Comparison of ENCODE assay signal across 22 cellular contexts in genomic region chr4:101035522-101035921, GRCh38.
A peak's percentile ranks its signal among the peaks of the same experiment; 100 is the strongest.
DNase-seq lines count a peak whose midpoint lies in the region; ATAC-seq and TF ChIP-seq lines count a peak whose summit lies in the region.
"Had no signal": no experiment of that assay in that cellular context is flagged by ENCODE, and none has a peak within 500 bp of the region (broad histone marks: within the 10 kb centered on the region; RNA-seq: fewer than 3 reads in every experiment).

No MANE protein-coding gene starts in this region.

- H4K8ac ChIP-seq in mesendoderm (ENCODE audit: low read depth, low read length), result no peak overlapping the region

- no peaks in the 10 kb centered on the region for H3K79me1 ChIP-seq in mesendoderm (ENCODE audit: low read length)

- BruUV-seq in MCF 10A (replicated peaks; lab: Mats Ljungman, UMichigan) (no TSS peak), mammary epithelial cell (replicated peaks; lab: Mats Ljungman, UMichigan) (no TSS peak)

- no peak overlapping the region for H2BK120ac ChIP-seq in mesendoderm (ENCODE audit: low read depth, low read length)

- no peak overlapping the region for H3K23ac ChIP-seq in mesendoderm (ENCODE audit: low read length)

- H3K27me3 Mint-ChIP-seq in MCF 10A (ENCODE audit: insufficient read depth, unreplicated experiment), result no peaks in the 10 kb centered on the region
- H3K27me3 Mint-ChIP-seq in stimulated activated naive B cell treated with anti-CD40 and anti-IgM and Interleukin-4, amounts not matched to agents 10 μg/mL and 1 μg/mL and 100 μg/mL, for 72 hours, result no peaks in the 10 kb centered on the region
- H3K27me3 Mint-ChIP-seq: B cell had no signal

- H3K79me2 ChIP-seq in mammary epithelial cell (ENCODE audit: insufficient read depth, low read length) (no peaks in the 10 kb centered on the region), mesendoderm (ENCODE audit: control insufficient read depth, insufficient read depth, low read length) (no peaks in the 10 kb centered on the region)

- CTCF ChIA-PET in MCF 10A (lab: Yijun Ruan, JAX) (interaction anchor here (0.6 to 1.5 kb wide), 3 partner anchors 9 to 947 kb away, joined by 3 to 5 read pairs (median 3); no protein-coding TSS in a partner anchor), mammary epithelial cell (lab: Charles Lee; ENCODE audit: low non-redundant PET) (no interaction called here)

- H4K20me1 ChIP-seq in mammary epithelial cell (ENCODE audit: insufficient read depth, low read length), result no peaks in the 10 kb centered on the region

- H2AFZ ChIP-seq in mammary epithelial cell (ENCODE audit: low read depth, low read length), result no peak overlapping the region

- TF ChIP-seq CTCF in MCF 10A (IDR thresholded peaks at IDR 0.05; ENCODE audit: unreplicated experiment) (no peak), mammary epithelial cell (conservative IDR thresholded peaks at IDR 0.05 in 1 of 2, IDR thresholded peaks at IDR 0.05 in 1 of 2; ENCODE audit: extremely low read depth in 1 of 2, insufficient read depth in 1 of 2, low read depth in 1 of 2, low read length in 2 of 2) (no peak), RWPE2 (IDR thresholded peaks at IDR 0.05; ENCODE audit: poor library complexity, severe bottlenecking) (no peak)

- H3K9me3 Mint-ChIP-seq in MCF 10A (ENCODE audit: unreplicated experiment), result no peaks in the 10 kb centered on the region
- H3K9me3 Mint-ChIP-seq in stimulated activated naive B cell treated with anti-CD40 and anti-IgM and Interleukin-4, amounts not matched to agents 10 μg/mL and 1 μg/mL and 100 μg/mL, for 72 hours, result no peaks in the 10 kb centered on the region

- H3K4ac ChIP-seq in mesendoderm (ENCODE audit: low read depth, low read length), result no peak overlapping the region

- in situ Hi-C loops in mammary epithelial cell (cut with MboI; ENCODE audit: low sequenced_read_pairs in 2 of 2), result no loop called here

- dilution Hi-C loops in mammary epithelial cell (cut with HindIII; ENCODE audit: low sequenced_read_pairs), result no loop called here

- H3K27ac Mint-ChIP-seq in MCF 10A (ENCODE audit: low read depth, unreplicated experiment), result peak overlapping the region; percentile 97
- no peak overlapping the region for H3K27ac Mint-ChIP-seq in stimulated activated naive B cell treated with anti-CD40 and anti-IgM and Interleukin-4, amounts not matched to agents 10 μg/mL and 1 μg/mL and 100 μg/mL, for 72 hours
- H3K27ac Mint-ChIP-seq: B cell had no signal

- H3K56ac ChIP-seq in mesendoderm (ENCODE audit: low read length), result no peak overlapping the region

- no peak overlapping the region for H2BK5ac ChIP-seq in mesendoderm (ENCODE audit: low read length)

- DNase-seq in MCF 10A (ENCODE audit: unreplicated experiment) (no peak), mammary epithelial cell (no peak), RWPE2 (ENCODE audit: low spot score) (no peak), mesendoderm (peak; percentile 40), NCI-H748 (lab: John Stamatoyannopoulos, UW; ENCODE audit: unreplicated experiment) (no peak), AG20443 (ENCODE audit: low spot score) (no peak), iPS-NIHi11 (ENCODE audit: low spot score) (no peak)
- DNase-seq in stimulated activated naive B cell treated with anti-CD40 and anti-IgM and Interleukin-4, amounts not matched to agents 10 μg/mL and 1 μg/mL and 100 μg/mL, for 72 hours, result no peak
- DNase-seq: DMS79; MM.1S; NCI-H1092; NCI-H1436; NCI-H187 treated with DMSO at 0.1 percent for 48 hours; NCI-H2227 treated with DMSO at 0.1 percent for 48 hours; NCI-H510A; NCI-H774; NK-92 treated with Interleukin-12 subunit alpha and Interleukin-12 subunit beta, amount 100 ng/mL, for 24 hours; SJCRH30 had no signal

- H3K27ac ChIP-seq in mammary epithelial cell (ENCODE audit: insufficient read depth, low read depth, low read length) (no peak overlapping the region), RWPE2 (ENCODE audit: poor library complexity, severe bottlenecking) (peak overlapping the region; percentile 86), mesendoderm (ENCODE audit: low read depth, low read length) (no peak overlapping the region)
- H3K27ac ChIP-seq: SJCRH30 had no signal

- no peak for ATAC-seq in RWPE2 (ENCODE audit: low read depth)
- ATAC-seq in stimulated activated naive B cell treated with anti-CD40 and anti-IgM and Interleukin-4, amounts not matched to agents 10 μg/mL and 1 μg/mL and 100 μg/mL, for 72 hours (replicated peaks), result no peak
- ATAC-seq: Panc1 had no signal

- H2AK5ac ChIP-seq in mesendoderm (ENCODE audit: low read length), result no peak overlapping the region

- intact Hi-C loops in MCF 10A (cut with micrococcal nuclease), result no loop called here
- intact Hi-C loops in mammary epithelial cell (cut with micrococcal nuclease), result loop anchor here (5.0 kb wide), 1 partner anchor 312 kb away; the partner anchor contains the start of gene PPP3CA

- POLR2A ChIA-PET in MCF 10A (lab: Yijun Ruan, JAX), result no interaction called here

- H3K9me3 ChIP-seq in mammary epithelial cell (replicated peaks; ENCODE audit: insufficient read depth, low read length) (no peaks in the 10 kb centered on the region), RWPE2 (ENCODE audit: severe bottlenecking) (no peaks in the 10 kb centered on the region)
- H3K9me3 ChIP-seq: HAP-1, SJCRH30 had no signal

- H3K27me3 ChIP-seq in mammary epithelial cell (ENCODE audit: insufficient read depth, low read length), result no peaks in the 10 kb centered on the region
- no peaks in the 10 kb centered on the region for H3K27me3 ChIP-seq in RWPE2 (ENCODE audit: insufficient read depth, poor library complexity, severe bottlenecking)
- no peaks in the 10 kb centered on the region for H3K27me3 ChIP-seq in mesendoderm (ENCODE audit: insufficient read depth, low read length, poor library complexity)
- H3K27me3 ChIP-seq: SJCRH30 had no signal

- H3K9ac ChIP-seq in mammary epithelial cell (ENCODE audit: insufficient read depth, low read length), result no peak overlapping the region
- H3K9ac ChIP-seq in mesendoderm (ENCODE audit: low read length), result no peak overlapping the region

- H2BK15ac ChIP-seq in mesendoderm (replicated peaks; ENCODE audit: low read depth), result no peak overlapping the region

- H3K18ac ChIP-seq in mesendoderm (ENCODE audit: low read length), result no peak overlapping the region

- 97% methylated on average over 2 of the region's 2 CpGs for WGBS in mammary epithelial cell (ENCODE audit: low coverage, missing lambda C conversion rate)
- no CpG with 5 or more reads among the region's 2 CpGs for WGBS in mesendoderm (ENCODE audit: extremely low coverage, insufficient coverage, low lambda C conversion rate)

- H3K36me3 Mint-ChIP-seq in MCF 10A (ENCODE audit: insufficient read depth, unreplicated experiment), result peaks cover 31% of the 10 kb centered on the region
- peaks cover 18 to 46% of the 10 kb centered on the region in 2 donors for H3K36me3 Mint-ChIP-seq in stimulated activated naive B cell treated with anti-CD40 and anti-IgM and Interleukin-4, amounts not matched to agents 10 μg/mL and 1 μg/mL and 100 μg/mL, for 72 hours

- H3K4me2 ChIP-seq in mammary epithelial cell (ENCODE audit: insufficient read depth, low read depth, low read length) (no peak overlapping the region), mesendoderm (ENCODE audit: low read length) (no peak overlapping the region)

- no peak overlapping the region for H3K4me3 Mint-ChIP-seq in MCF 10A (ENCODE audit: unreplicated experiment)
- no peak overlapping the region for H3K4me3 Mint-ChIP-seq in stimulated activated naive B cell treated with anti-CD40 and anti-IgM and Interleukin-4, amounts not matched to agents 10 μg/mL and 1 μg/mL and 100 μg/mL, for 72 hours
- H3K4me3 Mint-ChIP-seq: B cell, CD14-positive monocyte had no signal

- peaks cover 11% of the 10 kb centered on the region for H3K36me3 ChIP-seq in mammary epithelial cell (ENCODE audit: insufficient read depth, low read length)
- peaks cover 33% of the 10 kb centered on the region for H3K36me3 ChIP-seq in RWPE2 (ENCODE audit: low read depth)
- no peaks in the 10 kb centered on the region for H3K36me3 ChIP-seq in mesendoderm (ENCODE audit: control insufficient read depth, insufficient read depth, low read length)
- H3K36me3 ChIP-seq: HAP-1 had no signal

- no peak overlapping the region for H4K5ac ChIP-seq in mesendoderm (ENCODE audit: low read length)

- peaks cover 15% of the 10 kb centered on the region for H3K4me1 ChIP-seq in mammary epithelial cell (ENCODE audit: insufficient read depth, low read length)
- peaks cover 16% of the 10 kb centered on the region for H3K4me1 ChIP-seq in RWPE2 (ENCODE audit: insufficient read depth, poor library complexity, severe bottlenecking)
- H3K4me1 ChIP-seq in mesendoderm (ENCODE audit: control insufficient read depth, low read depth, low read length), result peaks cover 3% of the 10 kb centered on the region
- H3K4me1 ChIP-seq: SJCRH30 had no signal

- peaks cover 16% of the 10 kb centered on the region for H3K4me1 Mint-ChIP-seq in MCF 10A (ENCODE audit: insufficient read depth, unreplicated experiment)
- no peaks in the 10 kb centered on the region for H3K4me1 Mint-ChIP-seq in stimulated activated naive B cell treated with anti-CD40 and anti-IgM and Interleukin-4, amounts not matched to agents 10 μg/mL and 1 μg/mL and 100 μg/mL, for 72 hours

- H3K4me3 ChIP-seq in mammary epithelial cell (replicated peaks in 1 of 3; ENCODE audit: insufficient read depth in 1 of 3, low read depth in 2 of 3, low read length in 3 of 3) (no peak overlapping the region), RWPE2 (ENCODE audit: severe bottlenecking) (no peak overlapping the region), mesendoderm (ENCODE audit: low read length) (no peak overlapping the region)
- H3K4me3 ChIP-seq: HAP-1, SJCRH30 had no signal
